ENCODE assay signal across 20 cellular contexts in genomic region chr13:38785490-38785889, GRCh38.
"Had no signal": no experiment of that assay in that cellular context is flagged by ENCODE, and none has a peak within 500 bp of the region (broad histone marks: within the 10 kb centered on the region; RNA-seq: fewer than 3 reads in every experiment).

No MANE protein-coding gene starts in this region.

- H3K4me3 Mint-ChIP-seq: activated CD8-positive, alpha-beta T cell treated with anti-CD3 and anti-CD28 coated beads, Interleukin-2, amount 10 ng/mL, durations not matched to agents 7 days and 5 days; activated naive CD4-positive, alpha-beta T cell treated with anti-CD3 and anti-CD28 coated beads, Interleukin-2, amount 50 U/mL, for 24 hours; natural killer cell treated with Interleukin-12 subunit alpha and Interleukin-12 subunit beta and Interleukin-15 and Interleukin-18, amount 100 ng/mL, for 72 hours; stimulated activated effector memory CD8-positive, alpha-beta T cell treated with anti-CD3 and anti-CD28 coated beads, Interleukin-12 subunit alpha, Interleukin-12 subunit beta, amount 100 ng/mL, for 72 hours; T-cell; T-helper 2 cell treated with Interferon-gamma antibody and Interleukin-4, amounts not matched to agents 5 μg/mL and 100 μg/mL, for 36 hours had no signal

- H3K4me1 Mint-ChIP-seq: activated naive CD4-positive, alpha-beta T cell treated with anti-CD3 and anti-CD28 coated beads, Interleukin-2, amount 50 U/mL, for 24 hours; brain; stimulated activated effector memory CD8-positive, alpha-beta T cell treated with anti-CD3 and anti-CD28 coated beads, Interleukin-12 subunit alpha, Interleukin-12 subunit beta, amount 100 ng/mL, for 72 hours; T-cell had no signal

- ATAC-seq: activated CD8-positive, alpha-beta T cell treated with anti-CD3 and anti-CD28 coated beads, Interleukin-2, amount 10 ng/mL, durations not matched to agents 7 days and 5 days; heart right ventricle; natural killer cell treated with Interleukin-12 subunit alpha and Interleukin-12 subunit beta and Interleukin-15 and Interleukin-18, amount 100 ng/mL, for 72 hours; sciatic nerve; stimulated activated effector memory CD8-positive, alpha-beta T cell treated with anti-CD3 and anti-CD28 coated beads, Interleukin-12 subunit alpha, Interleukin-12 subunit beta, amount 100 ng/mL, for 72 hours; T-cell had no signal

- H3K36me3 ChIP-seq: heart right ventricle had no signal

- H3K27ac ChIP-seq: epithelial cell of prostate, heart right ventricle, testis had no signal

- H3K4me3 ChIP-seq: heart right ventricle, testis had no signal

- H3K27ac Mint-ChIP-seq: activated CD8-positive, alpha-beta T cell treated with anti-CD3 and anti-CD28 coated beads, Interleukin-2, amount 10 ng/mL, durations not matched to agents 7 days and 5 days; activated naive CD4-positive, alpha-beta T cell treated with anti-CD3 and anti-CD28 coated beads, Interleukin-2, amount 50 U/mL, for 24 hours; natural killer cell treated with Interleukin-12 subunit alpha and Interleukin-12 subunit beta and Interleukin-15 and Interleukin-18, amount 100 ng/mL, for 72 hours; stimulated activated effector memory CD8-positive, alpha-beta T cell treated with anti-CD3 and anti-CD28 coated beads, Interleukin-12 subunit alpha, Interleukin-12 subunit beta, amount 100 ng/mL, for 72 hours; T-cell; T-helper 2 cell treated with Interferon-gamma antibody and Interleukin-4, amounts not matched to agents 5 μg/mL and 100 μg/mL, for 36 hours had no signal

- DNase-seq: activated CD4-positive, alpha-beta T cell treated with anti-CD3 and anti-CD28 coated beads for 1 hour; activated CD4-positive, alpha-beta T cell treated with anti-CD3 and anti-CD28 coated beads, Interleukin-2, amount 50 U/mL, for 1 hour; activated CD8-positive, alpha-beta T cell treated with anti-CD3 and anti-CD28 coated beads, Interleukin-2, amount 10 ng/mL, durations not matched to agents 7 days and 5 days; activated gamma-delta T cell treated with Interleukin-2 at 50 U/mL for 16 hours; anterior cingulate cortex; heart right ventricle; kidney glomerular epithelial cell; SK-N-SH; small intestine; stimulated activated CD4-positive, alpha-beta T cell treated with anti-CD3 and anti-CD28 coated beads, Interleukin-2, amount 100 ng/mL, for 24 hours; T-cell; testis; trophoblast cell had no signal

- H3K36me3 Mint-ChIP-seq: activated naive CD4-positive, alpha-beta T cell treated with anti-CD3 and anti-CD28 coated beads, Interleukin-2, amount 50 U/mL, for 24 hours; brain; natural killer cell treated with Interleukin-12 subunit alpha and Interleukin-12 subunit beta and Interleukin-15 and Interleukin-18, amount 100 ng/mL, for 72 hours; stimulated activated effector memory CD8-positive, alpha-beta T cell treated with anti-CD3 and anti-CD28 coated beads, Interleukin-12 subunit alpha, Interleukin-12 subunit beta, amount 100 ng/mL, for 72 hours; T-cell had no signal

- H3K27me3 ChIP-seq: testis had no signal

- H3K9me3 Mint-ChIP-seq: activated naive CD4-positive, alpha-beta T cell treated with anti-CD3 and anti-CD28 coated beads, Interleukin-2, amount 50 U/mL, for 24 hours; brain; T-helper 2 cell treated with Interferon-gamma antibody and Interleukin-4, amounts not matched to agents 5 μg/mL and 100 μg/mL, for 36 hours had no signal

- H3K9me3 ChIP-seq: heart right ventricle, SK-N-SH, testis had no signal

- H3K4me1 ChIP-seq: heart right ventricle, testis had no signal

- H3K27me3 Mint-ChIP-seq: activated naive CD4-positive, alpha-beta T cell treated with anti-CD3 and anti-CD28 coated beads, Interleukin-2, amount 50 U/mL, for 24 hours; brain; natural killer cell treated with Interleukin-12 subunit alpha and Interleukin-12 subunit beta and Interleukin-15 and Interleukin-18, amount 100 ng/mL, for 72 hours; T-cell had no signal
